In genomic region chr16:20388854-20389253, GRCh38 we compare ENCODE assay signal across 9 cellular contexts. TPM values are rescaled to one million over a fixed set of nuclear protein-coding genes. Genes with fewer than 3 reads are reported as not detected.
"Had no signal": no experiment of that assay in that cellular context is flagged by ENCODE, and none has a peak within 500 bp of the region (broad histone marks: within the 10 kb centered on the region; RNA-seq: fewer than 3 reads in every experiment).

No MANE protein-coding gene starts in this region.

- H2AFZ ChIP-seq: GM23338 had no signal

- DNase-seq: H9, HCEC 1CT, KBM-7 had no signal

- FAIRE-seq: H1, H54, HTR-8/SVneo had no signal

- H3K4me2 ChIP-seq: GM23338 had no signal

- ATAC-seq: GM23338 had no signal

- H3K4me3 ChIP-seq: GM23338 had no signal

RNA-seq across cellular contexts. Expression of gene PDILT, which starts 15.7 kb away (rescaled TPM):
- total RNA-seq: GM23338, H1, H9, HT-29 had no signal
- polyA plus RNA-seq: GM23338, H1, IgD-negative memory B cell had no signal

RNA-seq across cellular contexts. Expression of gene ACSM5, which starts 20.5 kb away (rescaled TPM):
- total RNA-seq: GM23338, H1, H9, HT-29 had no signal
- polyA plus RNA-seq: GM23338, H1, IgD-negative memory B cell had no signal

RNA-seq across cellular contexts. Expression of gene UMOD, which starts 36.3 kb away (rescaled TPM):
- total RNA-seq: GM23338, H1, H9, HT-29 had no signal
- polyA plus RNA-seq: GM23338, H1, IgD-negative memory B cell had no signal
